9 cellular contexts compared by ENCODE assay signal in the genomic region with DNA sequence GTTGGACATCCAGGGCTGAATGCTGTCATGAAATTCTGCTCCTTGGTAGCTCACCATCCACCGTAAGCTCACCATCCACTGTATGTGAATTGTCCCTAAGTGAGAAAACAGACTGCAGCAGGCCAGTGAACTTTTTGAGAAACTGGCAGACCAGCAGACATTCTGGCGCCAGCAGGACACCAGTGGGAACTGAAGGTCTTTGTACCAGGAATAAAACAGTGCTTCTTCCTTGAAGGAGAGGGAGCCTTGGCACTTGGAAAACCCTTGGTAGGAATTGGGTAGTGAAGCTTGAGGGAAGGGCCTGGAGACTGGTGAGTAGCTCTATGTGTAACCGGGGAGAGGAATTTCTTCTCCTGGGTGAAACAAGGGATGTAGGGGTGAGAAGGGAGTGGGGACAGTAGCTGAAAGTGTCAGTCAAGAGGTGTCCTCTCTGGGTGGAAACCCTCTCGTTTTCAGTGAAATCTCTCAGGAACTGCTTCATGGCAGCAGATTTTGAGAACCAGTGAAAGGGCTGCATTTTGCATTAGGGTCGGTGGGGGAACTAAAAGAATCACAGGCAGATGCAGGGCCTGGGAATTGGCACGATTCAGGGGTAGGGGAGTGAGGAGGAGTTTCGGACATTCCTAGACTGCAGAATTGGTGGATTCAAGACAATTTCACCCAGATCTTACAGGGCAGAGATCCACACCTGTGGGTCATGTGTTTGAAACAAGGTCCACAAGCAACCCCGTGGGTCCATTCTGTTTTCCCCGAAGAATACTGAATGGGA.
DNase-seq lines count a peak whose midpoint lies in the region; ATAC-seq and TF ChIP-seq lines count a peak whose summit lies in the region.
"Had no signal": no experiment of that assay in that cellular context is flagged by ENCODE, and none has a peak within 500 bp of the region (broad histone marks: within the 10 kb centered on the region; RNA-seq: fewer than 3 reads in every experiment).

No MANE protein-coding gene starts in this region.

- no peak for ATAC-seq in gastrocnemius medialis

- H3K27me3 ChIP-seq in WERI-Rb-1 (ENCODE audit: insufficient read depth, low read depth, severe bottlenecking): peaks cover 3% of the 10 kb centered on the region
- H3K27me3 ChIP-seq in gastrocnemius medialis: peaks cover 11 to 23% (median 18%) of the 10 kb centered on the region in 3 donors

- peaks cover 0 to 18% of the 10 kb centered on the region in 2 donors for H3K4me1 ChIP-seq in gastrocnemius medialis

- DNase-seq in NCI-H146 (lab: John Stamatoyannopoulos, UW) (peak; percentile 33), NCI-H146 treated with DMSO at 0.1 percent for 48 hours (lab: John Stamatoyannopoulos, UW; ENCODE audit: unreplicated experiment) (no peak), WERI-Rb-1 (no peak), gastrocnemius medialis (no peak), KBM-7 (no peak), dedifferentiated amniotic fluid mesenchymal stem cell (ENCODE audit: extremely low spot score) (no peak), epidermal melanocyte (ENCODE audit: insufficient read length, low spot score) (no peak)
- DNase-seq: cortex of kidney had no signal

- H3K9me3 ChIP-seq in WERI-Rb-1 (ENCODE audit: severe bottlenecking): no peaks in the 10 kb centered on the region
- H3K9me3 ChIP-seq in gastrocnemius medialis: no peaks in the 10 kb centered on the region

- H3K27ac ChIP-seq in WERI-Rb-1 (no peak overlapping the region), gastrocnemius medialis (peak overlapping the region in 3 of 4 donors; percentile 7 to 64 (median 46))

- in situ Hi-C loops in gastrocnemius medialis (cut with MboI; ENCODE audit: low sequenced_read_pairs in 4 of 4) (no loop called here), KBM-7 (cut with MboI; ENCODE audit: low pct_unique_long_range_greater_than_20kb, low sequenced_read_pairs) (no loop called here)

- TF ChIP-seq POLR2A in gastrocnemius medialis (IDR thresholded peaks at IDR 0.05): no peak

- H3K36me3 ChIP-seq in WERI-Rb-1: no peaks in the 10 kb centered on the region
- H3K36me3 ChIP-seq in gastrocnemius medialis: no peaks in the 10 kb centered on the region

- peak overlapping the region; percentile 43 for H3K4me3 ChIP-seq in WERI-Rb-1 (ENCODE audit: low read depth, low read length)
- peak overlapping the region; percentile 42 for H3K4me3 ChIP-seq in iPS-11a (ENCODE audit: low read depth, low read length)
- peak overlapping the region in 3 of 4 donors; percentile 47 to 63 (median 52) for H3K4me3 ChIP-seq in gastrocnemius medialis

- TF ChIP-seq CTCF in WERI-Rb-1 (IDR thresholded peaks at IDR 0.05; ENCODE audit: low read depth, low read length) (no peak), gastrocnemius medialis (IDR thresholded peaks at IDR 0.05 in 4 of 5, conservative IDR thresholded peaks at IDR 0.05 in 1 of 5) (no peak)

- intact Hi-C loops in gastrocnemius medialis (cut with DNase I; ENCODE audit: low total_unique reads): no loop called here
